In the genomic region with DNA sequence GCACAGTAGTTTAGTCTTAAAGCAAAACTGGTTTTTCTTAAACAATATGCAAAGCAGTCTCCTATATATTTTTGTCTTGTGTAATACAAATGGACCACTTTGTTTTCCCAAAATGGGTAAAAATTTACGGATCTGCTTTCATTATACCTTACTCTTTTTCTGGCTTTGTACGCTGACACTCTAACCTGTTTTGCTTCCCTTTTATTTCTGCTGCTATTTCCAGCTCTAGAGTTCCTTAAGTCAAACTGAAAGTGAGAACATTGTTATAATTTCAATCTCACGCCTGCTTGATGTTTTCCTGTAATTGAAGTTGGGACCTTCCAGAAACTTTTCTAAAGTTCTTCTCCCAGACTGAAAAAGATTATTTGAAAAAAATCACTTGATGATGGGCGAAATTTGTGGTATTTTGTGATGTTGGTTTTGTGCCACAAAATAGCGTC, we compare ENCODE assay signal across 8 cellular contexts. TPM values are rescaled to one million over a fixed set of nuclear protein-coding genes. Genes with fewer than 3 reads are reported as not detected.
DNase-seq lines count a peak whose midpoint lies in the region; ATAC-seq and TF ChIP-seq lines count a peak whose summit lies in the region.

No MANE protein-coding gene starts in this region.

- no peaks in the 10 kb centered on the region for H3K9me3 ChIP-seq in BLaER1 treated with 17β-estradiol and CSF1 and Interleukin-3, amounts not matched to agents 10 nM and 100 nM (replicated peaks in 1 of 11)
- H3K9me3 ChIP-seq in SJCRH30 (replicated peaks) (no peaks in the 10 kb centered on the region), skeletal muscle tissue (ENCODE audit: control insufficient read depth in 3 of 3, low read length in 3 of 3) (no peaks in the 10 kb centered on the region)

- no peaks in the 10 kb centered on the region for H3K27me3 ChIP-seq in BLaER1 treated with 17β-estradiol and CSF1 and Interleukin-3, amounts not matched to agents 10 nM and 100 nM
- H3K27me3 ChIP-seq in SJCRH30 (no peaks in the 10 kb centered on the region), skeletal muscle tissue (ENCODE audit: control insufficient read depth in 3 of 3, insufficient read depth in 3 of 3, low read length in 3 of 3) (no peaks in the 10 kb centered on the region)

- no peak for TF ChIP-seq CTCF in foreskin fibroblast (IDR thresholded peaks at IDR 0.05; ENCODE audit: low read depth, low read length)

- peak overlapping the region; percentile 77 to 96 (median 84) for H3K4me2 ChIP-seq in BLaER1 treated with 17β-estradiol and CSF1 and Interleukin-3, amounts not matched to agents 10 nM and 100 nM

- peaks cover 51 to 64% (median 61%) of the 10 kb centered on the region in 10 experiments for H3K4me1 ChIP-seq in BLaER1 treated with 17β-estradiol and CSF1 and Interleukin-3, amounts not matched to agents 10 nM and 100 nM
- H3K4me1 ChIP-seq in SJCRH30 (peaks cover 37% of the 10 kb centered on the region), skeletal muscle tissue (ENCODE audit: control insufficient read depth in 3 of 3, insufficient read depth in 3 of 3, low read length in 3 of 3) (peaks cover 2 to 25% (median 5%) of the 10 kb centered on the region in 3 donors)

- intact Hi-C loops in head of caudate nucleus (cut with DNase I) = no loop called here

- peak overlapping the region; percentile 87 to 100 (median 99) for H3K4me3 ChIP-seq in BLaER1 treated with 17β-estradiol and CSF1 and Interleukin-3, amounts not matched to agents 10 nM and 100 nM
- H3K4me3 ChIP-seq in SJCRH30 (peak overlapping the region; percentile 80), foreskin fibroblast (ENCODE audit: low read depth in 1 of 2, low read length in 2 of 2) (peak overlapping the region; percentile 87 to 93), skeletal muscle tissue (ENCODE audit: low read length in 3 of 3) (peak overlapping the region; percentile 87 to 98 (median 93))

- H4K20me1 ChIP-seq in BLaER1 treated with 17β-estradiol and CSF1 and Interleukin-3, amounts not matched to agents 10 nM and 100 nM = peaks cover 33 to 67% (median 59%) of the 10 kb centered on the region in 11 experiments; a peak in 21 of 22 replicates

- peak; percentile 13 for ATAC-seq in GM21723 (IDR thresholded peaks at IDR 0.05; ENCODE audit: unreplicated experiment)
- no peak for ATAC-seq in GM18873 (IDR thresholded peaks at IDR 0.05; ENCODE audit: low FRiP score, unreplicated experiment)

- peak in 1 of 2 experiments; percentile 38 for DNase-seq in SJCRH30
- DNase-seq in foreskin fibroblast = no peak
- no peak for DNase-seq in amniotic stem cell (lab: John Stamatoyannopoulos, UW)
- no peak for DNase-seq in head of caudate nucleus

- H3K9ac ChIP-seq in BLaER1 treated with 17β-estradiol and CSF1 and Interleukin-3, amounts not matched to agents 10 nM and 100 nM = peak overlapping the region; percentile 88 to 99 (median 98)
- H3K9ac ChIP-seq in skeletal muscle tissue (ENCODE audit: low read depth in 1 of 3, low read length in 3 of 3) = peak overlapping the region; percentile 85 to 88 (median 87)

- H3K36me3 ChIP-seq in BLaER1 treated with 17β-estradiol and CSF1 and Interleukin-3, amounts not matched to agents 10 nM and 100 nM = peaks cover 0 to 43% (median 19%) of the 10 kb centered on the region in 11 experiments; a peak in 13 of 22 replicates
- H3K36me3 ChIP-seq in SJCRH30 (peaks cover 34% of the 10 kb centered on the region), skeletal muscle tissue (ENCODE audit: control insufficient read depth in 3 of 3, insufficient read depth in 3 of 3, low read length in 3 of 3) (no peaks in the 10 kb centered on the region)

- peak overlapping the region; percentile 66 to 98 (median 97); a peak in 21 of 22 replicates for H3K27ac ChIP-seq in BLaER1 treated with 17β-estradiol and CSF1 and Interleukin-3, amounts not matched to agents 10 nM and 100 nM
- peak overlapping the region; percentile 54 for H3K27ac ChIP-seq in SJCRH30
- peak overlapping the region; percentile 91 for H3K27ac ChIP-seq in skeletal muscle tissue (ENCODE audit: low read depth, low read length)

RNA-seq across cellular contexts. Expression of a gene that starts 1.7 kb away (rescaled TPM):
- total RNA-seq in SJCRH30 (2014; rRNA removed; shearing (Covaris generic)) = 243 and 283 TPM in 2 replicates
- total RNA-seq in skeletal muscle tissue = 163 TPM
